Comparison of ENCODE assay signal across 6 cellular contexts in the genomic region with DNA sequence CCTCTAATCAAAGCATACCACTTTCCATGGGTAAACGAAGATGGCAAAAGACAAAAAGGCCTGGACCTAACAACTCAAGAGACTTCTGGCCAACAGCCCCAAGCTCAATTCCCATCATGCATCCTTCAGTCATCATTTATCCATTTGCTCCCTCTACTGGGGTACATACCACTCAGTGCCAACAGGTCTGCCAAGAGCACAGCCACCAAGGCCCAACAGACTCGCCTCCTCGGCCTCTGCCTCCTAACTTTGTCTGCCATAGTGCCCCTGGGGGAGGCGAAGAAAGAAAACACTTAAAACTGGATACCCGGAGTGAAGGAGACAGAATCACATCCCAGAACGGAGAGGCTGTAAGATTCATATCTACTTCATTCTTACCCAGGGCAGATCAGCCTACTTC. TPM values are rescaled to one million over a fixed set of nuclear protein-coding genes. Genes with fewer than 3 reads are reported as not detected.
DNase-seq lines count a peak whose midpoint lies in the region; ATAC-seq, FAIRE-seq and TF ChIP-seq lines count a peak whose summit lies in the region.

No MANE protein-coding gene starts in this region.

- H3K36me3 Mint-ChIP-seq in activated naive CD8-positive, alpha-beta T cell treated with anti-CD3 and anti-CD28 coated beads, Interleukin-2, amount 10 ng/mL, durations not matched to agents 7 days and 5 days = peaks cover 14% of the 10 kb centered on the region
- peaks cover 22% of the 10 kb centered on the region for H3K36me3 Mint-ChIP-seq in mesothelial cell of epicardium

- H3K4me2 ChIP-seq in A549 = peak overlapping the region; percentile 95

- peak overlapping the region; percentile 90 to 95 for H3K27ac ChIP-seq in A549

- peak overlapping the region; percentile 82 for H3K4me3 ChIP-seq in A549

- H3K4me1 Mint-ChIP-seq in activated naive CD8-positive, alpha-beta T cell treated with anti-CD3 and anti-CD28 coated beads, Interleukin-2, amount 10 ng/mL, durations not matched to agents 7 days and 5 days = peaks cover 23% of the 10 kb centered on the region
- H3K4me1 Mint-ChIP-seq in mesothelial cell of epicardium = peaks cover 17% of the 10 kb centered on the region

- peak; percentile 22; the same call in 2 of the 3 replicates for TF ChIP-seq CTCF in A549 (IDR thresholded peaks at IDR 0.05)
- TF ChIP-seq CTCF in mesothelial cell of epicardium (IDR thresholded peaks at IDR 0.05; ENCODE audit: unreplicated experiment) = no peak

- no peaks in the 10 kb centered on the region for H3K27me3 Mint-ChIP-seq in activated naive CD8-positive, alpha-beta T cell treated with anti-CD3 and anti-CD28 coated beads, Interleukin-2, amount 10 ng/mL, durations not matched to agents 7 days and 5 days
- no peaks in the 10 kb centered on the region for H3K27me3 Mint-ChIP-seq in mesothelial cell of epicardium (ENCODE audit: low read depth)

- TF ChIP-seq POLR2A in A549 (IDR thresholded peaks at IDR 0.05; ENCODE audit: low read length) = no peak

- no peaks in the 10 kb centered on the region for H3K9me3 ChIP-seq in A549

- 38% methylated on average over 6 of the region's 6 CpGs for WGBS in A549 (ENCODE audit: missing lambda C conversion rate)

- H3K9me3 Mint-ChIP-seq in activated naive CD8-positive, alpha-beta T cell treated with anti-CD3 and anti-CD28 coated beads, Interleukin-2, amount 10 ng/mL, durations not matched to agents 7 days and 5 days = no peaks in the 10 kb centered on the region
- H3K9me3 Mint-ChIP-seq in mesothelial cell of epicardium = no peaks in the 10 kb centered on the region

- H3K27ac Mint-ChIP-seq in activated naive CD8-positive, alpha-beta T cell treated with anti-CD3 and anti-CD28 coated beads, Interleukin-2, amount 10 ng/mL, durations not matched to agents 7 days and 5 days = peak overlapping the region; percentile 79
- H3K27ac Mint-ChIP-seq in mesothelial cell of epicardium = peak overlapping the region; percentile 86

- H3K4me3 Mint-ChIP-seq in activated naive CD8-positive, alpha-beta T cell treated with anti-CD3 and anti-CD28 coated beads, Interleukin-2, amount 10 ng/mL, durations not matched to agents 7 days and 5 days = peak overlapping the region; percentile 98
- H3K4me3 Mint-ChIP-seq in mesothelial cell of epicardium = peak overlapping the region; percentile 95

- TF ChIP-seq EP300 in A549 (IDR thresholded peaks at IDR 0.05) = no peak

- DNase-seq in A549 (ENCODE audit: low read depth in 1 of 2, low spot score in 1 of 2) (peak; percentile 57 to 63), HPDE6-E6E7 (ENCODE audit: extremely low spot score) (peak; percentile 16), mesothelial cell of epicardium (ENCODE audit: low spot score in 2 of 2, unreplicated experiment in 2 of 2) (no peak), GM19238 (ENCODE audit: insufficient read length, low spot score) (no peak)
- no peak for DNase-seq in activated naive CD8-positive, alpha-beta T cell treated with anti-CD3 and anti-CD28 coated beads, Interleukin-2, amount 10 ng/mL, durations not matched to agents 7 days and 5 days

- peak in 1 of 2 experiments; percentile 26; a peak in 1 of 5 replicates for TF ChIP-seq RAD21 in A549 (conservative IDR thresholded peaks at IDR 0.05 in 1 of 2, IDR thresholded peaks at IDR 0.05 in 1 of 2)

- peaks cover 11% of the 10 kb centered on the region; the same call in 2 of the 3 replicates for H3K4me1 ChIP-seq in A549

- POLR2A ChIA-PET in A549 (lab: Yijun Ruan, JAX) = interaction anchor here (0.9 to 1.9 kb wide), 4 partner anchors 9 to 39 kb away, joined by 5 to 9 read pairs (median 6); a partner anchor contains a TSS
- POLR2A ChIA-PET in activated naive CD8-positive, alpha-beta T cell treated with anti-CD3 and anti-CD28 coated beads, Interleukin-2, amount 10 ng/mL, durations not matched to agents 7 days and 5 days (lab: Charles Lee) = interaction anchor here (0.6 to 4.9 kb wide), 16 partner anchors 8 to 266 kb away, joined by 3 to 44 read pairs (median 4); a partner anchor contains a TSS

- ATAC-seq in A549 = peak; percentile 41 to 65; a peak in 4 of 6 replicates
- no peak for ATAC-seq in activated naive CD8-positive, alpha-beta T cell treated with anti-CD3 and anti-CD28 coated beads, Interleukin-2, amount 10 ng/mL, durations not matched to agents 7 days and 5 days (ENCODE audit: low read depth)
- ATAC-seq in HG03442 (IDR thresholded peaks at IDR 0.05; ENCODE audit: unreplicated experiment) = no peak

- FAIRE-seq in A549 (lab: Jason Lieb, UNC) = no peak

- CTCF ChIA-PET in A549 (lab: Yijun Ruan, JAX) = interaction anchor here (0.6 to 2.6 kb wide), 12 partner anchors 8 to 366 kb away, joined by 3 to 8 read pairs (median 4); a partner anchor contains a TSS

TF ChIP-seq in A549, 52 proteins besides CTCF, POLR2A, EP300 and RAD21 (continues in another document):
- TF ChIP-seq KDM5A (IDR thresholded peaks at IDR 0.05) (no peak), CBX2 (IDR thresholded peaks at IDR 0.05; ENCODE audit: borderline replicate concordance, low read depth) (no peak), TP53 (CRISPR knock-in tag; IDR thresholded peaks at IDR 0.05) (no peak), RARB (CRISPR knock-in tag; IDR thresholded peaks at IDR 0.05) (no peak), CHD4 (IDR thresholded peaks at IDR 0.05; ENCODE audit: borderline replicate concordance) (no peak)

RNA-seq across cellular contexts. Expression of a gene that starts 1.1 kb away (rescaled TPM):
- polyA plus RNA-seq in A549 (2011; rRNA removed) = 83.1 and 116 TPM in 2 replicates
- polyA plus RNA-seq in A549 (2012; cell fraction: cytosol; rRNA removed) = 40.0 and 46.4 TPM in 2 replicates
- 97.5 and 104 TPM in 2 replicates for polyA plus RNA-seq in A549 (2012; cell fraction: nucleus; rRNA removed)
- polyA plus RNA-seq in A549 (2017; fragmentation: RNase III; extraction: RNeasy Plus Mini Kit Qiagen cat#74134 plus additional on column Dnase treatment) = 38.0 to 44.8 TPM (median 42.1 TPM) in 3 replicates
- 100 and 116 TPM in 2 replicates for polyA minus RNA-seq in A549 (2011; rRNA and poly(A)+ RNA removed)
- total RNA-seq in activated naive CD8-positive, alpha-beta T cell treated with anti-CD3 and anti-CD28 coated beads, Interleukin-2, amount 10 ng/mL, durations not matched to agents 7 days and 5 days = 10 to 100 TPM; 76.5 to 83.1 TPM
- 131 to 142 TPM (median 133 TPM) in 3 replicates for total RNA-seq in mesothelial cell of epicardium

RNA-seq across cellular contexts. Expression of a gene that starts 11.7 kb away (rescaled TPM):
- 4.6 and 11.3 TPM in 2 replicates for polyA plus RNA-seq in A549 (2011; rRNA removed)
- 7.0 and 7.1 TPM in 2 replicates for polyA plus RNA-seq in A549 (2012; cell fraction: cytosol; rRNA removed)
- polyA plus RNA-seq in A549 (2012; cell fraction: nucleus; rRNA removed) = 19.4 and 21.8 TPM in 2 replicates
- 10.8 to 12.1 TPM (median 12.0 TPM) in 3 replicates for polyA plus RNA-seq in A549 (2017; fragmentation: RNase III; extraction: RNeasy Plus Mini Kit Qiagen cat#74134 plus additional on column Dnase treatment)
- polyA minus RNA-seq in A549 (2011; rRNA and poly(A)+ RNA removed) = 11.6 and 15.0 TPM in 2 replicates
- total RNA-seq in activated naive CD8-positive, alpha-beta T cell treated with anti-CD3 and anti-CD28 coated beads, Interleukin-2, amount 10 ng/mL, durations not matched to agents 7 days and 5 days = 10 to 100 TPM; 41.2 to 46.2 TPM
- 32.5 to 35.2 TPM (median 32.6 TPM) in 3 replicates for total RNA-seq in mesothelial cell of epicardium

RNA-seq across cellular contexts. Expression of a gene that starts 25.2 kb away (rescaled TPM):
- 21.2 and 22.8 TPM in 2 replicates for polyA plus RNA-seq in A549 (2011; rRNA removed)
- 15.9 and 20.1 TPM in 2 replicates for polyA plus RNA-seq in A549 (2012; cell fraction: cytosol; rRNA removed)
- polyA plus RNA-seq in A549 (2012; cell fraction: nucleus; rRNA removed) = 42.8 and 46.0 TPM in 2 replicates
- 12.7 to 15.5 TPM (median 14.0 TPM) in 3 replicates for polyA plus RNA-seq in A549 (2017; fragmentation: RNase III; extraction: RNeasy Plus Mini Kit Qiagen cat#74134 plus additional on column Dnase treatment)
- polyA minus RNA-seq in A549 (2011; rRNA and poly(A)+ RNA removed) = 26.0 and 30.3 TPM in 2 replicates
- total RNA-seq in activated naive CD8-positive, alpha-beta T cell treated with anti-CD3 and anti-CD28 coated beads, Interleukin-2, amount 10 ng/mL, durations not matched to agents 7 days and 5 days = 10 to 100 TPM; 20.3 to 23.9 TPM
- total RNA-seq in mesothelial cell of epicardium = 29.6 to 35.3 TPM (median 33.2 TPM) in 3 replicates

RNA-seq across cellular contexts. Expression of a gene that starts 28.8 kb away (rescaled TPM):
- polyA plus RNA-seq in A549 (2011; rRNA removed) = 62.2 and 77.6 TPM in 2 replicates
- polyA plus RNA-seq in A549 (2012; cell fraction: cytosol; rRNA removed) = 71.6 and 74.7 TPM in 2 replicates
- 83.1 and 86.5 TPM in 2 replicates for polyA plus RNA-seq in A549 (2012; cell fraction: nucleus; rRNA removed)
- 48.8 to 51.7 TPM (median 49.1 TPM) in 3 replicates for polyA plus RNA-seq in A549 (2017; fragmentation: RNase III; extraction: RNeasy Plus Mini Kit Qiagen cat#74134 plus additional on column Dnase treatment)
- 56.8 and 74.4 TPM in 2 replicates for polyA minus RNA-seq in A549 (2011; rRNA and poly(A)+ RNA removed)
- 10 to 100 TPM; 18.0 to 18.8 TPM for total RNA-seq in activated naive CD8-positive, alpha-beta T cell treated with anti-CD3 and anti-CD28 coated beads, Interleukin-2, amount 10 ng/mL, durations not matched to agents 7 days and 5 days
- total RNA-seq in mesothelial cell of epicardium = 28.0 to 29.1 TPM (median 28.1 TPM) in 3 replicates

RNA-seq across cellular contexts. Expression of a gene that starts 37.3 kb away (rescaled TPM):
- polyA plus RNA-seq in A549 (2011; rRNA removed) = 77.7 and 90.0 TPM in 2 replicates
- polyA plus RNA-seq in A549 (2012; cell fraction: cytosol; rRNA removed) = 116 and 173 TPM in 2 replicates
- polyA plus RNA-seq in A549 (2012; cell fraction: nucleus; rRNA removed) = 75.2 and 94.8 TPM in 2 replicates
- 61.7 to 72.8 TPM (median 71.6 TPM) in 3 replicates for polyA plus RNA-seq in A549 (2017; fragmentation: RNase III; extraction: RNeasy Plus Mini Kit Qiagen cat#74134 plus additional on column Dnase treatment)
- polyA minus RNA-seq in A549 (2011; rRNA and poly(A)+ RNA removed) = 46.0 and 53.7 TPM in 2 replicates
- 10 to 100 TPM; 80.5 to 84.4 TPM for total RNA-seq in activated naive CD8-positive, alpha-beta T cell treated with anti-CD3 and anti-CD28 coated beads, Interleukin-2, amount 10 ng/mL, durations not matched to agents 7 days and 5 days
- total RNA-seq in mesothelial cell of epicardium = 53.9 to 56.5 TPM (median 54.5 TPM) in 3 replicates

Comparison
In these comparisons a context has a peak if more than half of its experiments do, and no peak if none do; other contexts are left out.
1. ATAC-seq: peak in A549 (2 of 2); none in activated naive CD8-positive, alpha-beta T cell treated with anti-CD3 and anti-CD28 coated beads, Interleukin-2, amount 10 ng/mL, durations not matched to agents 7 days and 5 days (single experiment) and HG03442 (single experiment).
2. DNase-seq: peak in A549 (2 of 2) and HPDE6-E6E7 (single experiment); none in activated naive CD8-positive, alpha-beta T cell treated with anti-CD3 and anti-CD28 coated beads, Interleukin-2, amount 10 ng/mL, durations not matched to agents 7 days and 5 days (single experiment), mesothelial cell of epicardium (0 of 2) and GM19238 (single experiment).